1 cellular context compared by ENCODE assay signal in genomic region chr22:31530816-31531180, GRCh38.
TF ChIP-seq lines count a peak whose summit lies in the region.

No MANE protein-coding gene starts in this region.

TF ChIP-seq in HepG2, 621 proteins besides CTCF, POLR2A, EP300 and RAD21:
- TF ChIP-seq ZFP1 (CRISPR knock-in tag; IDR thresholded peaks at IDR 0.05) = 0 out of 2 replicates have a peak, but pooled peaks have one; percentile 5
- TF ChIP-seq ZBTB34 (CRISPR knock-in tag; IDR thresholded peaks at IDR 0.05) = no peak
- no peak for TF ChIP-seq ZNF790 (CRISPR knock-in tag; IDR thresholded peaks at IDR 0.05; ENCODE audit: borderline replicate concordance)
- TF ChIP-seq MAFK (conservative IDR thresholded peaks at IDR 0.05 in 1 of 2, IDR thresholded peaks at IDR 0.05 in 1 of 2; ENCODE audit: low read length in 2 of 2) = peak; percentile 94 to 97
- peak; percentile 92 for TF ChIP-seq MAFF (IDR thresholded peaks at IDR 0.05; ENCODE audit: low read depth, low read length)
